26 cellular contexts compared by ENCODE assay signal in the genomic region with DNA sequence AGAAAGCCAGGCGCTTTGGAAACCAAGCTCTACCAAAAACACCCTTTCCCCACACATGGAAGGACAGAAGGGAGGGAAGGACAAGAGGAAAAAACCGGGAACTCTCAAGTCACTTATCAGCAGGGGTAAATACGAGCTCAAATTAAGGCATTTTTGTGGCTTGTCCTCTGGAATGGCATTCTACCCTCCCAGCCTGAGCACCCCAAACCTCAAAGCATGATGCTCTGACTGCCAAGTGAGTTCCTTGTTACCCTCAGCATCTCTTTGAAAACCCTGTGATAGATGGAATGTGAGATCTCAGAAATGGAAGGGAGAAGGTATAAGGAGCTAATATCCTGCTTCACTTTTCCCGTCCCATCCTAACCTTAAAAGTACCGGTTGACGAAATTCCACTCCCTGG. TPM values are rescaled to one million over a fixed set of nuclear protein-coding genes. Genes with fewer than 3 reads are reported as not detected.
DNase-seq lines count a peak whose midpoint lies in the region; ATAC-seq and TF ChIP-seq lines count a peak whose summit lies in the region.
"Had no signal": no experiment of that assay in that cellular context is flagged by ENCODE, and none has a peak within 500 bp of the region (broad histone marks: within the 10 kb centered on the region; RNA-seq: fewer than 3 reads in every experiment).

No MANE protein-coding gene starts in this region.

- no peaks in the 10 kb centered on the region for H3K27me3 Mint-ChIP-seq in brain
- H3K27me3 Mint-ChIP-seq: B cell had no signal

- H3K4me3 Mint-ChIP-seq in brain, result no peak overlapping the region
- H3K4me3 Mint-ChIP-seq: B cell; CD8-positive, alpha-beta T cell had no signal

- no peak overlapping the region for H3K4me2 ChIP-seq in osteoblast (ENCODE audit: insufficient read depth, low read length)

- peaks cover 11% of the 10 kb centered on the region for H3K4me1 ChIP-seq in osteoblast (ENCODE audit: insufficient read depth, low read length)
- H3K4me1 ChIP-seq: Caco-2, SJCRH30 had no signal

- H3K27ac ChIP-seq in SK-N-MC, result 0 out of 2 replicates have a peak overlapping the region, but pooled peaks have one; percentile 9
- peak overlapping the region; percentile 27 for H3K27ac ChIP-seq in osteoblast (ENCODE audit: low read depth, low read length)
- H3K27ac ChIP-seq: C4-2B, SJCRH30 had no signal

- no peaks in the 10 kb centered on the region for H3K79me2 ChIP-seq in osteoblast (ENCODE audit: insufficient read depth, low read length)

- H3K9me3 ChIP-seq in SK-N-MC (ENCODE audit: low read depth, low read length) (no peaks in the 10 kb centered on the region), osteoblast (ENCODE audit: low read depth, low read length) (no peaks in the 10 kb centered on the region)
- H3K9me3 ChIP-seq: Caco-2, SJCRH30 had no signal

- DNase-seq in AG04449 (ENCODE audit: low read depth, low spot score), result peak; percentile 9
- no peak for DNase-seq in SK-N-MC (ENCODE audit: low read depth, low spot score)
- DNase-seq in osteoblast (ENCODE audit: insufficient read length, low spot score, missing footprints), result no peak
- no peak for DNase-seq in iPS-NIHi11 (ENCODE audit: low spot score)
- DNase-seq: Caco-2; CD8-positive, alpha-beta T cell; DMS 273 treated with DMSO at 0.1 percent for 48 hours; DMS79; GF-D8; MV-4-11; NCI-H1105; NCI-H146; NCI-H1930; NCI-H2107; NCI-H524 treated with DMSO at 0.1 percent for 48 hours; NCI-H82; NK-92 treated with Interleukin-12 subunit alpha and Interleukin-12 subunit beta, amount 100 ng/mL, for 24 hours; PC-3; SJCRH30 had no signal

- peak overlapping the region in 3 of 5 experiments; percentile 22 to 66 (median 23) for H3K27ac Mint-ChIP-seq in brain
- H3K27ac Mint-ChIP-seq: B cell; CD8-positive, alpha-beta T cell had no signal

- H2AFZ ChIP-seq in osteoblast (ENCODE audit: low read length), result no peak overlapping the region

- H3K27me3 ChIP-seq in osteoblast (ENCODE audit: insufficient read depth, low read length), result peaks cover 2% of the 10 kb centered on the region
- H3K27me3 ChIP-seq: SJCRH30 had no signal

- H3K36me3 Mint-ChIP-seq in brain, result peaks cover 63% of the 10 kb centered on the region

- H3K9me3 Mint-ChIP-seq in brain, result peaks cover 0 to 3% (median 0%) of the 10 kb centered on the region in 5 experiments
- H3K9me3 Mint-ChIP-seq: CD8-positive, alpha-beta T cell had no signal

- CTCF ChIA-PET in AG04449 (lab: Yijun Ruan, JAX), result interaction anchor here (1.2 kb wide), 1 partner anchor 64 kb away, joined by 3 read pairs; no protein-coding TSS in a partner anchor

- ATAC-seq in GM18870 (IDR thresholded peaks at IDR 0.05; ENCODE audit: unreplicated experiment) (no peak), HG02763 (IDR thresholded peaks at IDR 0.05; ENCODE audit: unreplicated experiment) (no peak)
- ATAC-seq: CD8-positive, alpha-beta T cell; HCT116; HepG2; PC-3 had no signal

- no peak overlapping the region for H3K9ac ChIP-seq in SK-N-MC (ENCODE audit: insufficient read length)

- POLR2A ChIA-PET in AG04449 (lab: Yijun Ruan, JAX), result no interaction called here

- no peaks in the 10 kb centered on the region for H3K4me1 Mint-ChIP-seq in brain
- H3K4me1 Mint-ChIP-seq: B cell had no signal

- H3K4me3 ChIP-seq in AG04449 (ENCODE audit: low read depth, low read length) (no peak overlapping the region), SK-N-MC (no peak overlapping the region), osteoblast (ENCODE audit: insufficient read depth, low read length) (no peak overlapping the region)
- H3K4me3 ChIP-seq: SJCRH30 had no signal

- H4K20me1 ChIP-seq in osteoblast (ENCODE audit: insufficient read depth, low read length), result peaks cover 2% of the 10 kb centered on the region

- peaks cover 60% of the 10 kb centered on the region for H3K36me3 ChIP-seq in SK-N-MC (ENCODE audit: insufficient read depth, low read length)
- H3K36me3 ChIP-seq in osteoblast (ENCODE audit: insufficient read depth, low read length), result peaks cover 23% of the 10 kb centered on the region

- TF ChIP-seq CTCF in AG04449 (IDR thresholded peaks at IDR 0.05; ENCODE audit: insufficient read depth, low read length, missing control alignments) (no peak), brain (conservative IDR thresholded peaks at IDR 0.05) (no peak), osteoblast (IDR thresholded peaks at IDR 0.05; ENCODE audit: extremely low read depth, low read depth, low read length) (no peak)

RNA-seq across cellular contexts. Expression of gene CSPG5, which starts 8.1 kb away (rescaled TPM):
- 32.3 TPM for polyA plus RNA-seq in brain (ENCODE audit: insufficient read depth, low read depth, low replicate concordance)
- total RNA-seq in osteoblast, result under 0.01 and 0.29 TPM in 2 replicates
